8 cellular contexts compared by ENCODE assay signal in genomic region chr14:65170768-65171251, GRCh38.
A peak's percentile ranks its signal among the peaks of the same experiment; 100 is the strongest.
DNase-seq lines count a peak whose midpoint lies in the region; ATAC-seq and TF ChIP-seq lines count a peak whose summit lies in the region.

No MANE protein-coding gene starts in this region.

- CTCF ChIA-PET in Calu3 (lab: Charles Lee) = interaction anchor here (0.8 to 1.0 kb wide), 4 partner anchors 68 to 663 kb away, joined by 3 read pairs; no protein-coding TSS in a partner anchor

- 2 to 5% methylated on average over 15 of the region's 15 CpGs for WGBS in lower leg skin, 2 donors

- H3K36me3 ChIP-seq in kidney epithelial cell (ENCODE audit: control insufficient read depth, insufficient read depth, low read length) = no peaks in the 10 kb centered on the region

- TF ChIP-seq POLR2A in lower leg skin (IDR thresholded peaks at IDR 0.05) = no peak

- H3K4me1 Mint-ChIP-seq in Calu3 (ENCODE audit: low read depth, unreplicated experiment) (peaks cover 9% of the 10 kb centered on the region), brain (peaks cover 54% of the 10 kb centered on the region)

- H3K4me3 Mint-ChIP-seq in Calu3 (ENCODE audit: low read depth, unreplicated experiment) (peak overlapping the region; percentile 50), brain (peak overlapping the region; percentile 47 to 78 (median 58))

- no peaks in the 10 kb centered on the region for H3K36me3 Mint-ChIP-seq in Calu3 (ENCODE audit: insufficient read depth, unreplicated experiment)
- no peaks in the 10 kb centered on the region for H3K36me3 Mint-ChIP-seq in brain

- H3K4me3 ChIP-seq in kidney epithelial cell (ENCODE audit: low read depth, low read length) (peak overlapping the region; percentile 33), lower leg skin (ENCODE audit: low read depth, poor library complexity, severe bottlenecking) (no peak overlapping the region)

- no peaks in the 10 kb centered on the region for H3K27me3 ChIP-seq in kidney epithelial cell (ENCODE audit: control insufficient read depth, insufficient read depth, low read length)

- ATAC-seq in HG02981 (IDR thresholded peaks at IDR 0.05; ENCODE audit: unreplicated experiment) = peak; percentile 43
- ATAC-seq in HG03135 (IDR thresholded peaks at IDR 0.05; ENCODE audit: unreplicated experiment) = no peak

- H3K27me3 Mint-ChIP-seq in Calu3 (ENCODE audit: unreplicated experiment) = no peaks in the 10 kb centered on the region
- no peaks in the 10 kb centered on the region for H3K27me3 Mint-ChIP-seq in brain

- BruUV-seq in Calu3 (replicated peaks; lab: Mats Ljungman, UMichigan) = no TSS peak

- peak; percentile 66 for DNase-seq in Calu3
- peak; percentile 84 for DNase-seq in UCSD-AML1 (lab: John Stamatoyannopoulos, UW; ENCODE audit: unreplicated experiment)
- no peak for DNase-seq in kidney epithelial cell (ENCODE audit: low read depth)
- peak; percentile 42 for DNase-seq in stimulated activated CD4-positive, alpha-beta T cell treated with anti-CD3 and anti-CD28 coated beads, Interleukin-4, amount 100 ng/mL, for 1 hour
- no peak for DNase-seq in lower leg skin (ENCODE audit: low spot score in 2 of 2)

- H3K9me3 Mint-ChIP-seq in Calu3 (ENCODE audit: low read depth, unreplicated experiment) (no peaks in the 10 kb centered on the region), brain (peaks cover 0 to 9% (median 0%) of the 10 kb centered on the region in 5 experiments)

- intact Hi-C loops in Calu3 (cut with micrococcal nuclease; ENCODE audit: unreplicated experiment) (no loop called here), lower leg skin (cut with DNase I; ENCODE audit: low total_unique reads) (no loop called here)

- H3K27ac Mint-ChIP-seq in Calu3 (ENCODE audit: unreplicated experiment) (no peak overlapping the region), brain (peak overlapping the region in 4 of 5 experiments; percentile 28 to 97 (median 58))

- peak; percentile 36 for TF ChIP-seq CTCF in Calu3 (IDR thresholded peaks at IDR 0.05; ENCODE audit: unreplicated experiment)
- TF ChIP-seq CTCF in brain (conservative IDR thresholded peaks at IDR 0.05) = peak in 1 of 2 experiments; percentile 56
- TF ChIP-seq CTCF in kidney epithelial cell (IDR thresholded peaks at IDR 0.05; ENCODE audit: insufficient read depth, low read length, poor library complexity, severe bottlenecking) = peak; percentile 61
- no peak for TF ChIP-seq CTCF in lower leg skin (IDR thresholded peaks at IDR 0.05)

Comparison
In these comparisons a context has a peak if more than half of its experiments do, and no peak if none do; other contexts are left out.
1. DNase-seq: peak in Calu3 (single experiment), UCSD-AML1 (single experiment) and stimulated activated CD4-positive, alpha-beta T cell treated with anti-CD3 and anti-CD28 coated beads, Interleukin-4, amount 100 ng/mL, for 1 hour (single experiment); none in kidney epithelial cell (single experiment) and lower leg skin (0 of 2).
2. CTCF ChIP-seq: peak in Calu3 (single experiment) and kidney epithelial cell (single experiment); none in lower leg skin (0 of 3).